In genomic region chr7:28054531-28055160, GRCh38 we compare ENCODE assay signal across 16 cellular contexts.
DNase-seq lines count a peak whose midpoint lies in the region; ATAC-seq and TF ChIP-seq lines count a peak whose summit lies in the region.
"Had no signal": no experiment of that assay in that cellular context is flagged by ENCODE, and none has a peak within 500 bp of the region (broad histone marks: within the 10 kb centered on the region; RNA-seq: fewer than 3 reads in every experiment).

No MANE protein-coding gene starts in this region.

- 38 to 61% (median 54%) methylated on average over 10 of the region's 10 CpGs for WGBS in heart left ventricle, 4 donors
- 24% methylated on average over 10 of the region's 10 CpGs for WGBS in smooth muscle cell (ENCODE audit: low lambda C conversion rate)

- H4K20me1 ChIP-seq in smooth muscle cell (ENCODE audit: low read depth): no peaks in the 10 kb centered on the region

- ATAC-seq in heart left ventricle (peak; percentile 19 to 72 (median 58)), GM18858 (IDR thresholded peaks at IDR 0.05; ENCODE audit: unreplicated experiment) (no peak)

- DNase-seq in heart left ventricle: no peak
- DNase-seq in right atrium auricular region (ENCODE audit: low spot score): no peak
- peak; percentile 70 for DNase-seq in amniotic epithelial cell (ENCODE audit: low read depth)
- DNase-seq in kidney tubule cell (ENCODE audit: low spot score): peak; percentile 84
- no peak for DNase-seq in smooth muscle cell (lab: John Stamatoyannopoulos, UW; ENCODE audit: unreplicated experiment)
- DNase-seq in activated naive CD4-positive, alpha-beta T cell (lab: John Stamatoyannopoulos, UW): no peak
- no peak for DNase-seq in activated CD4-positive, CD25-positive, alpha-beta regulatory T cell (lab: John Stamatoyannopoulos, UW)
- DNase-seq: activated CD4-positive, CD25-positive, alpha-beta regulatory T cell treated with anti-CD3 and anti-CD28 coated beads, Interleukin-2, amount 50 U/mL, for 72 hours; activated effector memory CD4-positive, alpha-beta T cell treated with anti-CD3 and anti-CD28 coated beads, Interleukin-2, amount 50 U/mL, for 16 hours; colonic mucosa; DMS79; heart right ventricle; Karpas-422; NCI-H1105 treated with DMSO at 0.1 percent for 48 hours had no signal

- H3K27me3 ChIP-seq in heart left ventricle: no peaks in the 10 kb centered on the region
- H3K27me3 ChIP-seq in right atrium auricular region: no peaks in the 10 kb centered on the region
- H3K27me3 ChIP-seq in smooth muscle cell (ENCODE audit: low read depth): no peaks in the 10 kb centered on the region
- H3K27me3 ChIP-seq: ascending aorta, colonic mucosa, heart right ventricle had no signal

- H3K9me3 ChIP-seq in heart left ventricle (no peaks in the 10 kb centered on the region), right atrium auricular region (no peaks in the 10 kb centered on the region), smooth muscle cell (replicated peaks; ENCODE audit: low read depth) (no peaks in the 10 kb centered on the region)
- H3K9me3 ChIP-seq: ascending aorta, colonic mucosa had no signal

- TF ChIP-seq POLR2A in heart left ventricle (IDR thresholded peaks at IDR 0.05): no peak

- no peaks in the 10 kb centered on the region for H3K36me3 ChIP-seq in heart left ventricle
- no peaks in the 10 kb centered on the region for H3K36me3 ChIP-seq in right atrium auricular region
- no peaks in the 10 kb centered on the region for H3K36me3 ChIP-seq in smooth muscle cell (ENCODE audit: low read depth)
- H3K36me3 ChIP-seq: ascending aorta, colonic mucosa, heart right ventricle had no signal

- TF ChIP-seq CTCF in heart left ventricle (IDR thresholded peaks at IDR 0.05) (no peak), right atrium auricular region (IDR thresholded peaks at IDR 0.05) (no peak), smooth muscle cell (IDR thresholded peaks at IDR 0.05; ENCODE audit: borderline replicate concordance, insufficient read depth, poor library complexity, severe bottlenecking) (no peak)

- peak overlapping the region; percentile 74 for H3K9ac ChIP-seq in smooth muscle cell (ENCODE audit: low read depth)

- peaks cover 15% of the 10 kb centered on the region for H3F3A ChIP-seq in smooth muscle cell (ENCODE audit: low read depth)

- H3K27ac ChIP-seq in heart left ventricle: peak overlapping the region in 1 of 12 donors; percentile 20
- no peak overlapping the region for H3K27ac ChIP-seq in right atrium auricular region
- H3K27ac ChIP-seq in smooth muscle cell (ENCODE audit: low read depth): peak overlapping the region; percentile 96
- H3K27ac ChIP-seq: ascending aorta, colonic mucosa had no signal

- H3K4me1 ChIP-seq in heart left ventricle (peaks cover 0 to 41% (median 16%) of the 10 kb centered on the region in 12 donors), right atrium auricular region (peaks cover 0 to 13% of the 10 kb centered on the region in 2 donors), smooth muscle cell (ENCODE audit: low read depth) (peaks cover 19% of the 10 kb centered on the region)
- H3K4me1 ChIP-seq: ascending aorta, colonic mucosa had no signal

- intact Hi-C loops in heart left ventricle (cut with DNase I): no loop called here

- no peak overlapping the region for H2AFZ ChIP-seq in smooth muscle cell (ENCODE audit: low read depth)

- H3K4me2 ChIP-seq in smooth muscle cell: peak overlapping the region; percentile 73

- no peak overlapping the region for H3K4me3 ChIP-seq in heart left ventricle
- H3K4me3 ChIP-seq in right atrium auricular region: no peak overlapping the region
- no peak overlapping the region for H3K4me3 ChIP-seq in smooth muscle cell
- H3K4me3 ChIP-seq: ascending aorta, colonic mucosa, heart right ventricle had no signal

- H3K79me2 ChIP-seq in smooth muscle cell (ENCODE audit: low read depth): peaks cover 27% of the 10 kb centered on the region

Comparison
In these comparisons a context has a peak if more than half of its experiments do, and no peak if none do; other contexts are left out.
1. DNase-seq: peak in amniotic epithelial cell (single experiment) and kidney tubule cell (single experiment); none in heart left ventricle (0 of 5), right atrium auricular region (single experiment), smooth muscle cell (single experiment), activated naive CD4-positive, alpha-beta T cell (0 of 4) and activated CD4-positive, CD25-positive, alpha-beta regulatory T cell (0 of 4).